7 cellular contexts compared by ENCODE assay signal in genomic region chr19:10241826-10242449, GRCh38. TPM values are rescaled to one million over a fixed set of nuclear protein-coding genes. Genes with fewer than 3 reads are reported as not detected.
DNase-seq lines count a peak whose midpoint lies in the region; ATAC-seq, FAIRE-seq and TF ChIP-seq lines count a peak whose summit lies in the region.
"Not testable (repeated sequence)": the region's sequence is repeated elsewhere in the genome, so short reads cannot be mapped to it uniquely, and the experiment has no call there.

No MANE protein-coding gene starts in this region.

- intact Hi-C loops in Calu3 (cut with micrococcal nuclease; ENCODE audit: unreplicated experiment); HCT116 (cut with micrococcal nuclease); OCI-LY7 (cut with micrococcal nuclease; ENCODE audit: unreplicated experiment); GM12878 (cut with micrococcal nuclease; ENCODE audit: unreplicated experiment): not testable (repeated sequence)

- RAD21 ChIA-PET in HCT116 (lab: Charles Lee; ENCODE audit: low non-redundant PET in 1 of 2, low total read pairs in 2 of 2, uncharacterized antibody in 2 of 2, unreplicated experiment in 2 of 2) (interaction anchor here in 1 of 2 experiments (0.7 kb wide), 1 partner anchor 15 kb away, joined by 3 read pairs; no protein-coding TSS in a partner anchor), GM12878 (lab: Charles Lee; ENCODE audit: unreplicated experiment) (interaction anchor here (1.0 to 2.5 kb wide), 4 partner anchors 8 to 138 kb away, joined by 3 to 9 read pairs (median 4); no protein-coding TSS in a partner anchor)

- not testable (repeated sequence) for H3K36me3 ChIP-seq in HCT116 (ENCODE audit: control insufficient read depth in 1 of 2, insufficient read depth in 2 of 2, low read length in 2 of 2); MG63; OCI-LY7 (ENCODE audit: insufficient read depth, low read length); GM12878 (ENCODE audit: control insufficient read depth in 2 of 2, insufficient read depth in 2 of 2, low read length in 1 of 2)

- not testable (repeated sequence) for BruUV-seq in Calu3 (replicated peaks; lab: Mats Ljungman, UMichigan); HCT116 (replicated peaks; lab: Mats Ljungman, UMichigan); GM12878 (replicated peaks; lab: Mats Ljungman, UMichigan)
- BruUV-seq in OCI-LY7 (replicated peaks; lab: Mats Ljungman, UMichigan) = TSS peak; percentile 86

- POLR2A ChIA-PET in A549 (lab: Yijun Ruan, JAX) = not testable (repeated sequence)
- POLR2A ChIA-PET in HCT116 (lab: Charles Lee) = interaction anchor here (0.6 kb wide), 1 partner anchor 190 kb away, joined by 6 read pairs; no protein-coding TSS in a partner anchor
- POLR2A ChIA-PET in OCI-LY7 (lab: Charles Lee) = interaction anchor here (0.6 to 2.5 kb wide), 7 partner anchors 8 to 170 kb away, joined by 3 to 14 read pairs (median 4); no protein-coding TSS in a partner anchor
- POLR2A ChIA-PET in GM12878 (lab: Charles Lee) = interaction anchor here (1.4 to 3.4 kb wide), 3 partner anchors 10 to 139 kb away, joined by 3 to 13 read pairs (median 10); partner anchors contain the start of gene S1PR2

- H3K27ac Mint-ChIP-seq in Calu3 (ENCODE audit: unreplicated experiment) = not testable (repeated sequence)

- not testable (repeated sequence) for H4K20me1 ChIP-seq in HCT116 (ENCODE audit: insufficient read depth); OCI-LY7 (ENCODE audit: insufficient read depth, low read length); GM12878 (ENCODE audit: control insufficient read depth, insufficient read depth)

- not testable (repeated sequence) for H3K79me2 ChIP-seq in HCT116 (ENCODE audit: insufficient read depth, low read length); OCI-LY7 (ENCODE audit: insufficient read depth, low read depth, low read length); GM12878 (ENCODE audit: control insufficient read depth, insufficient read depth, low read length)

- DNase-seq in A549 (ENCODE audit: low read depth in 1 of 2, low spot score in 1 of 2); HCT116 (ENCODE audit: low read depth, low spot score); OCI-LY7 (ENCODE audit: low spot score); GM12878 (ENCODE audit: low read depth, low spot score): not testable (repeated sequence)
- DNase-seq in Calu3 (peak; percentile 7), MG63 (peak; percentile 41)

- H3K9me2 ChIP-seq in HCT116 (ENCODE audit: insufficient read depth); OCI-LY7 (ENCODE audit: insufficient read depth, low read length): not testable (repeated sequence)

- whole genome bisulfite sequencing in A549 (ENCODE audit: missing lambda C conversion rate) = 73% methylated on average over 11 of the region's 11 CpGs
- 66% methylated on average over 11 of the region's 11 CpGs for WGBS in GM12878 (ENCODE audit: insufficient coverage, insufficient replicate concordance, low lambda C conversion rate, missing lambda C conversion rate)

- CTCF ChIA-PET in A549 (lab: Yijun Ruan, JAX); Calu3 (lab: Charles Lee); HCT116 (lab: Charles Lee); OCI-LY7 (lab: Charles Lee; ENCODE audit: unreplicated experiment): not testable (repeated sequence)
- CTCF ChIA-PET in GM12878 (lab: Yijun Ruan, JAX) = interaction anchor here (1.0 to 1.5 kb wide), 3 partner anchors 8 to 139 kb away, joined by 4 to 5 read pairs (median 5); partner anchors contain the start of gene ANGPTL6

- not testable (repeated sequence) for H3K9me3 Mint-ChIP-seq in Calu3 (ENCODE audit: low read depth, unreplicated experiment)

- TF ChIP-seq EP300 in A549 (IDR thresholded peaks at IDR 0.05); GM12878 (IDR thresholded peaks at IDR 0.05; ENCODE audit: borderline replicate concordance in 1 of 2, control insufficient read depth in 1 of 2, low read depth in 2 of 2, low read length in 2 of 2): not testable (repeated sequence)

- H3K27me3 Mint-ChIP-seq in Calu3 (ENCODE audit: unreplicated experiment) = not testable (repeated sequence)

- H3K27ac ChIP-seq in A549; HCT116 (ENCODE audit: low read depth, low read length); GM12878 (ENCODE audit: control insufficient read depth, insufficient read depth): not testable (repeated sequence)
- H3K27ac ChIP-seq in OCI-LY7 (ENCODE audit: low read depth, low read length, poor library complexity, severe bottlenecking) = peak overlapping the region; percentile 95

- H3K4me1 Mint-ChIP-seq in Calu3 (ENCODE audit: low read depth, unreplicated experiment) = not testable (repeated sequence)

- not testable (repeated sequence) for H3K4me2 ChIP-seq in A549
- H3K4me2 ChIP-seq in HCT116 (ENCODE audit: low read length) (peak overlapping the region; percentile 47), OCI-LY7 (ENCODE audit: low read length) (peak overlapping the region; percentile 88), GM12878 (ENCODE audit: control insufficient read depth, insufficient read depth) (peak overlapping the region; percentile 43; the same call in 1 of the 2 replicates)

- H3K36me3 Mint-ChIP-seq in Calu3 (ENCODE audit: insufficient read depth, unreplicated experiment) = not testable (repeated sequence)

- in situ Hi-C loops in GM12878 (cut with MboI) = loop anchor here (25.0 kb wide), 1 partner anchor 1105 kb away; the partner anchor contains the start of genes OR7G3 and ZNF317

- SMC1A ChIA-PET in GM12878 (lab: Charles Lee; ENCODE audit: uncharacterized antibody, unreplicated experiment) = interaction anchor here (1.0 to 2.0 kb wide), 3 partner anchors 10 to 139 kb away, joined by 3 to 8 read pairs (median 3); partner anchors contain the start of genes ANGPTL6 and MRPL4

- TF ChIP-seq RAD21 in A549 (conservative IDR thresholded peaks at IDR 0.05 in 1 of 2, IDR thresholded peaks at IDR 0.05 in 1 of 2); HCT116 (IDR thresholded peaks at IDR 0.05; ENCODE audit: low read depth); GM12878 (IDR thresholded peaks at IDR 0.05; ENCODE audit: insufficient read depth, low read depth, low read length): not testable (repeated sequence)

- H2AFZ ChIP-seq in HCT116 (ENCODE audit: low read depth, low read length, poor library complexity, severe bottlenecking); OCI-LY7 (ENCODE audit: low read length); GM12878 (ENCODE audit: control insufficient read depth, low read depth, low read length): not testable (repeated sequence)

- H3K4me3 Mint-ChIP-seq in Calu3 (ENCODE audit: low read depth, unreplicated experiment) = not testable (repeated sequence)

- FAIRE-seq in A549 (lab: Jason Lieb, UNC); GM12878 (lab: Jason Lieb, UNC): not testable (repeated sequence)

- not testable (repeated sequence) for H3K4me3 ChIP-seq in A549, MG63, GM12878
- H3K4me3 ChIP-seq in HCT116 (replicated peaks in 1 of 2; ENCODE audit: low read depth in 1 of 2, low read length in 2 of 2) (0 out of 4 replicates have a peak overlapping the region, but pooled peaks of 1 of the 2 experiments have one; percentile 0), OCI-LY7 (ENCODE audit: low read depth, low read length, poor library complexity, severe bottlenecking) (peak overlapping the region; percentile 58)

- TF ChIP-seq CTCF in A549 (IDR thresholded peaks at IDR 0.05); Calu3 (IDR thresholded peaks at IDR 0.05; ENCODE audit: unreplicated experiment); HCT116 (IDR thresholded peaks at IDR 0.05 in 2 of 3, conservative IDR thresholded peaks at IDR 0.05 in 1 of 3; ENCODE audit: borderline replicate concordance in 1 of 3, insufficient read depth in 1 of 3, low read depth in 2 of 3, low read length in 2 of 3); OCI-LY7 (conservative IDR thresholded peaks at IDR 0.05; ENCODE audit: low read length); GM12878 (IDR thresholded peaks at IDR 0.05 in 2 of 3, conservative IDR thresholded peaks at IDR 0.05 in 1 of 3; ENCODE audit: control insufficient read depth in 2 of 3, extremely low read depth in 1 of 3, insufficient read depth in 1 of 3, low read depth in 3 of 3, low read length in 3 of 3): not testable (repeated sequence)

- not testable (repeated sequence) for ATAC-seq in A549, GM12878
- ATAC-seq in HCT116 = peak; percentile 60

- not testable (repeated sequence) for H3K9me3 ChIP-seq in A549; HCT116 (ENCODE audit: control insufficient read depth in 1 of 2, insufficient read depth in 1 of 2, low read depth in 1 of 2, low read length in 2 of 2); MG63; OCI-LY7 (ENCODE audit: low read length); GM12878 (replicated peaks; ENCODE audit: control insufficient read depth, insufficient read depth, low read length)

- TF ChIP-seq POLR2A in A549 (IDR thresholded peaks at IDR 0.05; ENCODE audit: low read length); HCT116 (IDR thresholded peaks at IDR 0.05; ENCODE audit: borderline replicate concordance, extremely low read depth, insufficient read depth, insufficient read length); GM12878 (IDR thresholded peaks at IDR 0.05; ENCODE audit: low read depth, low read length): not testable (repeated sequence)
- 0 out of 2 replicates have a peak, but pooled peaks have one; percentile 39 for TF ChIP-seq POLR2A in Raji (IDR thresholded peaks at IDR 0.05; ENCODE audit: insufficient read depth, low read depth, low read length)

- H3K27me3 ChIP-seq in HCT116 (ENCODE audit: insufficient read depth, low read length); MG63; GM12878 (replicated peaks in 1 of 2; ENCODE audit: control insufficient read depth in 2 of 2, insufficient read depth in 2 of 2, low read length in 1 of 2): not testable (repeated sequence)

- H3K9ac ChIP-seq in HCT116 (ENCODE audit: low read length); GM12878 (ENCODE audit: control insufficient read depth, insufficient read depth, low read length): not testable (repeated sequence)

- peaks cover 11% of the 10 kb centered on the region; the same call in 1 of the 3 replicates for H3K4me1 ChIP-seq in A549
- peaks cover 30 to 49% of the 10 kb centered on the region in 2 experiments for H3K4me1 ChIP-seq in HCT116 (ENCODE audit: control insufficient read depth in 1 of 2, insufficient read depth in 2 of 2, low read length in 2 of 2)
- peaks cover 98% of the 10 kb centered on the region for H3K4me1 ChIP-seq in OCI-LY7 (ENCODE audit: insufficient read depth, low read length, poor library complexity, severe bottlenecking)
- H3K4me1 ChIP-seq in GM12878 (ENCODE audit: control insufficient read depth, insufficient read depth, low read length) = peaks cover 64% of the 10 kb centered on the region

RNA-seq across cellular contexts. Expression of gene MRPL4, which starts 10.1 kb away (rescaled TPM):
- polyA plus RNA-seq in A549 (2011; rRNA removed) (25.9 and 26.4 TPM in 2 replicates), A549 (2017; fragmentation: RNase III; extraction: RNeasy Plus Mini Kit Qiagen cat#74134 plus additional on column Dnase treatment) (51.4 to 52.2 TPM (median 51.8 TPM) in 3 replicates), GM12878 (2011; rRNA removed) (16.6 and 56.2 TPM in 2 replicates), GM12878 (2014; fragmentation: Illumina TruSeq; extraction: Trizol) (9.5 and 44.4 TPM in 2 replicates), GM12878 (2014; fragmentation: Nextera tagmentation; extraction: Ambion mirVana) (1 to 10 TPM in 1 of 2 experiments, under 1 TPM in 1; 0.79 to 5.8 TPM), GM12878 (2014; rRNA removed) (174 and 217 TPM in 2 replicates), GM12878 (2016; fragmentation: Nextera tagmentation; extraction: Ambion mirVana) (100 to 1,000 TPM; 183 to 186 TPM)
- polyA plus RNA-seq in A549 (2012; cell fraction: cytosol; rRNA removed) = 155 and 187 TPM in 2 replicates
- 156 and 201 TPM in 2 replicates for polyA plus RNA-seq in A549 (2012; cell fraction: nucleus; rRNA removed)
- polyA minus RNA-seq in A549 (2011; rRNA and poly(A)+ RNA removed) = 15.7 and 18.3 TPM in 2 replicates
- total RNA-seq in Calu3 (2022) (59.2 and 60.4 TPM in 2 replicates), HCT116 (2021; ENCODE audit: unreplicated experiment) (146 TPM), OCI-LY7 (2022) (132 and 155 TPM in 2 replicates), GM12878 (2014; rRNA removed) (196 and 221 TPM in 2 replicates), GM12878 (2014; rRNA removed; fragmentation: Illumina TruSeq; extraction: Trizol) (36.4 and 44.4 TPM in 2 replicates), GM12878 (2021) (162 and 169 TPM in 2 replicates)
- 138 and 148 TPM in 2 replicates for polyA plus RNA-seq in HCT116 (2012)
- total RNA-seq in MG63 (2014; rRNA removed; shearing (Covaris generic); ENCODE audit: low replicate concordance) = 188 and 218 TPM in 2 replicates
- total RNA-seq in OCI-LY7 (2014; rRNA removed; shearing (Covaris generic)) = 134 and 148 TPM in 2 replicates
- total RNA-seq in GM12878 (2013; cell fraction: nucleolus; rRNA removed) = 37.1 and 41.1 TPM in 2 replicates
- polyA plus RNA-seq in GM12878 (2011; ENCODE audit: low read depth) = 22.8 TPM
- polyA plus RNA-seq in GM12878 (2011; cell fraction: cytosol; rRNA removed) = 127 and 134 TPM in 2 replicates
- polyA plus RNA-seq in GM12878 (2011; cell fraction: nucleus; rRNA removed) = 148 and 198 TPM in 2 replicates
- 88.5 and 90.8 TPM in 2 replicates for polyA plus RNA-seq in GM12878 (2012)
- 19.6 and 29.7 TPM in 2 replicates for polyA minus RNA-seq in GM12878 (2011; rRNA and poly(A)+ RNA removed)
- polyA minus RNA-seq in GM12878 (2011; cell fraction: cytosol; rRNA and poly(A)+ RNA removed) = 24.2 and 28.3 TPM in 2 replicates
- polyA minus RNA-seq in GM12878 (2011; cell fraction: nucleus; rRNA and poly(A)+ RNA removed) = 20.2 and 32.4 TPM in 2 replicates

RNA-seq across cellular contexts. Expression of gene S1PR2, which starts 10.8 kb away (rescaled TPM):
- polyA plus RNA-seq in A549 (2011; rRNA removed) (0.72 and 0.85 TPM in 2 replicates), A549 (2017; fragmentation: RNase III; extraction: RNeasy Plus Mini Kit Qiagen cat#74134 plus additional on column Dnase treatment) (0.87 to 0.96 TPM (median 0.93 TPM) in 3 replicates), GM12878 (2011; rRNA removed) (14.4 and 26.8 TPM in 2 replicates), GM12878 (2014; fragmentation: Illumina TruSeq; extraction: Trizol) (6.3 and 7.1 TPM in 2 replicates), GM12878 (2014; fragmentation: Nextera tagmentation; extraction: Ambion mirVana) (1 to 10 TPM; 4.9 to 9.6 TPM), GM12878 (2014; rRNA removed) (9.9 and 10.9 TPM in 2 replicates), GM12878 (2016; fragmentation: Nextera tagmentation; extraction: Ambion mirVana) (10 to 100 TPM; 18.6 to 20.6 TPM)
- 0.86 and 1.5 TPM in 2 replicates for polyA plus RNA-seq in A549 (2012; cell fraction: cytosol; rRNA removed)
- polyA plus RNA-seq in A549 (2012; cell fraction: nucleus; rRNA removed) = 0.95 and 1.4 TPM in 2 replicates
- 2.2 and 2.8 TPM in 2 replicates for polyA minus RNA-seq in A549 (2011; rRNA and poly(A)+ RNA removed)
- total RNA-seq in Calu3 (2022) (4.8 and 5.3 TPM in 2 replicates), HCT116 (2021; ENCODE audit: unreplicated experiment) (6.1 TPM), OCI-LY7 (2022) (51.6 and 64.5 TPM in 2 replicates), GM12878 (2014; rRNA removed) (13.0 and 13.3 TPM in 2 replicates), GM12878 (2014; rRNA removed; fragmentation: Illumina TruSeq; extraction: Trizol) (9.3 and 9.8 TPM in 2 replicates), GM12878 (2021) (19.1 and 19.6 TPM in 2 replicates)
- 3.8 and 3.9 TPM in 2 replicates for polyA plus RNA-seq in HCT116 (2012)
- total RNA-seq in MG63 (2014; rRNA removed; shearing (Covaris generic); ENCODE audit: low replicate concordance) = 14.0 and 14.6 TPM in 2 replicates
- total RNA-seq in OCI-LY7 (2014; rRNA removed; shearing (Covaris generic)) = 27.0 and 27.8 TPM in 2 replicates
- total RNA-seq in GM12878 (2013; cell fraction: nucleolus; rRNA removed) = 47.7 and 53.8 TPM in 2 replicates
- polyA plus RNA-seq in GM12878 (2011; ENCODE audit: low read depth) = 8.8 TPM
- 39.3 and 44.0 TPM in 2 replicates for polyA plus RNA-seq in GM12878 (2011; cell fraction: cytosol; rRNA removed)
- polyA plus RNA-seq in GM12878 (2011; cell fraction: nucleus; rRNA removed) = 20.3 and 21.5 TPM in 2 replicates
- polyA plus RNA-seq in GM12878 (2012) = 12.5 and 18.2 TPM in 2 replicates
- polyA minus RNA-seq in GM12878 (2011; rRNA and poly(A)+ RNA removed) = 79.8 and 118 TPM in 2 replicates
- polyA minus RNA-seq in GM12878 (2011; cell fraction: cytosol; rRNA and poly(A)+ RNA removed) = 38.6 and 43.2 TPM in 2 replicates
- polyA minus RNA-seq in GM12878 (2011; cell fraction: nucleus; rRNA and poly(A)+ RNA removed) = 11.7 and 20.7 TPM in 2 replicates

RNA-seq across cellular contexts. Expression of gene ICAM1, which starts 29.0 kb away (rescaled TPM):
- polyA plus RNA-seq in A549 (2011; rRNA removed) (1.4 and 3.5 TPM in 2 replicates), A549 (2017; fragmentation: RNase III; extraction: RNeasy Plus Mini Kit Qiagen cat#74134 plus additional on column Dnase treatment) (1.2 to 2.6 TPM (median 1.5 TPM) in 3 replicates), GM12878 (2011; rRNA removed) (46.8 and 115 TPM in 2 replicates), GM12878 (2014; fragmentation: Illumina TruSeq; extraction: Trizol) (61.9 and 67.8 TPM in 2 replicates), GM12878 (2014; fragmentation: Nextera tagmentation; extraction: Ambion mirVana) (10 to 100 TPM in 1 of 2 experiments, 1 to 10 TPM in 1; 7.6 to 14.8 TPM), GM12878 (2014; rRNA removed) (67.9 and 74.4 TPM in 2 replicates), GM12878 (2016; fragmentation: Nextera tagmentation; extraction: Ambion mirVana) (10 to 100 TPM; 35.0 to 41.9 TPM)
- 0.40 and 0.66 TPM in 2 replicates for polyA plus RNA-seq in A549 (2012; cell fraction: cytosol; rRNA removed)
- polyA plus RNA-seq in A549 (2012; cell fraction: nucleus; rRNA removed) = 1.3 TPM in 2 replicates
- 2.1 and 4.4 TPM in 2 replicates for polyA minus RNA-seq in A549 (2011; rRNA and poly(A)+ RNA removed)
- total RNA-seq in Calu3 (2022) (91.0 and 147 TPM in 2 replicates), HCT116 (2021; ENCODE audit: unreplicated experiment) (5.0 TPM), OCI-LY7 (2022) (13.4 and 13.5 TPM in 2 replicates), GM12878 (2014; rRNA removed) (72.9 and 77.7 TPM in 2 replicates), GM12878 (2014; rRNA removed; fragmentation: Illumina TruSeq; extraction: Trizol) (49.4 and 52.6 TPM in 2 replicates), GM12878 (2021) (69.7 and 71.0 TPM in 2 replicates)
- polyA plus RNA-seq in HCT116 (2012) = 4.9 and 5.8 TPM in 2 replicates
- 3.8 and 5.1 TPM in 2 replicates for total RNA-seq in MG63 (2014; rRNA removed; shearing (Covaris generic); ENCODE audit: low replicate concordance)
- 12.0 and 15.8 TPM in 2 replicates for total RNA-seq in OCI-LY7 (2014; rRNA removed; shearing (Covaris generic))
- total RNA-seq in GM12878 (2013; cell fraction: nucleolus; rRNA removed) = 288 and 334 TPM in 2 replicates
- polyA plus RNA-seq in GM12878 (2011; ENCODE audit: low read depth) = 37.5 TPM
- polyA plus RNA-seq in GM12878 (2011; cell fraction: cytosol; rRNA removed) = 121 and 131 TPM in 2 replicates
- 126 and 136 TPM in 2 replicates for polyA plus RNA-seq in GM12878 (2011; cell fraction: nucleus; rRNA removed)
- 53.2 and 69.6 TPM in 2 replicates for polyA plus RNA-seq in GM12878 (2012)
- polyA minus RNA-seq in GM12878 (2011; rRNA and poly(A)+ RNA removed) = 120 and 140 TPM in 2 replicates
- 62.1 and 69.0 TPM in 2 replicates for polyA minus RNA-seq in GM12878 (2011; cell fraction: cytosol; rRNA and poly(A)+ RNA removed)
- 62.3 and 89.7 TPM in 2 replicates for polyA minus RNA-seq in GM12878 (2011; cell fraction: nucleus; rRNA and poly(A)+ RNA removed)

RNA-seq across cellular contexts. Expression of gene ICAM4, which starts 44.8 kb away (rescaled TPM):
- not detected in 2 replicates for polyA plus RNA-seq in A549 (2011; rRNA removed)
- not detected in 2 replicates for polyA plus RNA-seq in A549 (2012; cell fraction: cytosol; rRNA removed)
- polyA plus RNA-seq in A549 (2012; cell fraction: nucleus; rRNA removed) = 0.04 TPM in 1 of 2 replicates, not detected in the other
- not detected in 3 replicates for polyA plus RNA-seq in A549 (2017; fragmentation: RNase III; extraction: RNeasy Plus Mini Kit Qiagen cat#74134 plus additional on column Dnase treatment)
- not detected in 2 replicates for polyA minus RNA-seq in A549 (2011; rRNA and poly(A)+ RNA removed)
- total RNA-seq in Calu3 (2022) = 1.6 and 1.7 TPM in 2 replicates
- total RNA-seq in HCT116 (2021; ENCODE audit: unreplicated experiment) = not detected
- not detected in 2 replicates for polyA plus RNA-seq in HCT116 (2012)
- not detected in 2 replicates for total RNA-seq in MG63 (2014; rRNA removed; shearing (Covaris generic); ENCODE audit: low replicate concordance)
- total RNA-seq in OCI-LY7 (2014; rRNA removed; shearing (Covaris generic)) = not detected in 2 replicates
- 0.38 and 0.53 TPM in 2 replicates for total RNA-seq in OCI-LY7 (2022)
- total RNA-seq in GM12878 (2013; cell fraction: nucleolus; rRNA removed) = 2.8 and 3.6 TPM in 2 replicates
- total RNA-seq in GM12878 (2014; rRNA removed) = 2.4 and 3.0 TPM in 2 replicates
- total RNA-seq in GM12878 (2014; rRNA removed; fragmentation: Illumina TruSeq; extraction: Trizol) = 1.2 and 1.3 TPM in 2 replicates
- 2.1 and 2.6 TPM in 2 replicates for total RNA-seq in GM12878 (2021)
- polyA plus RNA-seq in GM12878 (2011; ENCODE audit: low read depth) = 0.80 TPM
- 0.20 and 0.31 TPM in 2 replicates for polyA plus RNA-seq in GM12878 (2011; rRNA removed)
- polyA plus RNA-seq in GM12878 (2011; cell fraction: cytosol; rRNA removed) = 0.48 and 0.79 TPM in 2 replicates
- polyA plus RNA-seq in GM12878 (2011; cell fraction: nucleus; rRNA removed) = 0.72 and 0.75 TPM in 2 replicates
- 1.4 and 1.9 TPM in 2 replicates for polyA plus RNA-seq in GM12878 (2012)
- polyA plus RNA-seq in GM12878 (2014; fragmentation: Illumina TruSeq; extraction: Trizol) = 0.29 and 0.63 TPM in 2 replicates
- under 1 TPM; 0.69 to 0.72 TPM for polyA plus RNA-seq in GM12878 (2014; fragmentation: Nextera tagmentation; extraction: Ambion mirVana)
- 3.0 and 3.4 TPM in 2 replicates for polyA plus RNA-seq in GM12878 (2014; rRNA removed)
- polyA plus RNA-seq in GM12878 (2016; fragmentation: Nextera tagmentation; extraction: Ambion mirVana) = 1 to 10 TPM; 4.1 to 5.1 TPM
- 0.51 and 1.3 TPM in 2 replicates for polyA minus RNA-seq in GM12878 (2011; rRNA and poly(A)+ RNA removed)
- polyA minus RNA-seq in GM12878 (2011; cell fraction: cytosol; rRNA and poly(A)+ RNA removed) = not detected in 2 replicates
- 2.3 and 3.5 TPM in 2 replicates for polyA minus RNA-seq in GM12878 (2011; cell fraction: nucleus; rRNA and poly(A)+ RNA removed)

RNA-seq across cellular contexts. Expression of gene DNMT1, which starts 47.2 kb away (rescaled TPM):
- 85.2 and 86.2 TPM in 2 replicates for polyA plus RNA-seq in A549 (2011; rRNA removed)
- polyA plus RNA-seq in A549 (2012; cell fraction: cytosol; rRNA removed) = 71.1 and 74.6 TPM in 2 replicates
- 248 and 288 TPM in 2 replicates for polyA plus RNA-seq in A549 (2012; cell fraction: nucleus; rRNA removed)
- polyA plus RNA-seq in A549 (2017; fragmentation: RNase III; extraction: RNeasy Plus Mini Kit Qiagen cat#74134 plus additional on column Dnase treatment) = 85.2 to 90.5 TPM (median 86.3 TPM) in 3 replicates
- 61.2 and 93.2 TPM in 2 replicates for polyA minus RNA-seq in A549 (2011; rRNA and poly(A)+ RNA removed)
- total RNA-seq in Calu3 (2022) = 133 and 139 TPM in 2 replicates
- total RNA-seq in HCT116 (2021; ENCODE audit: unreplicated experiment) = 235 TPM
- 110 and 112 TPM in 2 replicates for polyA plus RNA-seq in HCT116 (2012)
- total RNA-seq in MG63 (2014; rRNA removed; shearing (Covaris generic); ENCODE audit: low replicate concordance) = 73.4 and 138 TPM in 2 replicates
- total RNA-seq in OCI-LY7 (2014; rRNA removed; shearing (Covaris generic)) = 329 and 365 TPM in 2 replicates
- total RNA-seq in OCI-LY7 (2022) = 680 and 699 TPM in 2 replicates
- total RNA-seq in GM12878 (2013; cell fraction: nucleolus; rRNA removed) = 263 and 295 TPM in 2 replicates
- total RNA-seq in GM12878 (2014; rRNA removed) = 87.7 and 114 TPM in 2 replicates
- total RNA-seq in GM12878 (2014; rRNA removed; fragmentation: Illumina TruSeq; extraction: Trizol) = 67.2 and 70.0 TPM in 2 replicates
- 221 and 238 TPM in 2 replicates for total RNA-seq in GM12878 (2021)
- polyA plus RNA-seq in GM12878 (2011; ENCODE audit: low read depth) = 71.5 TPM
- polyA plus RNA-seq in GM12878 (2011; rRNA removed) = 100 and 130 TPM in 2 replicates
- polyA plus RNA-seq in GM12878 (2011; cell fraction: cytosol; rRNA removed) = 75.3 and 81.4 TPM in 2 replicates
- 356 and 514 TPM in 2 replicates for polyA plus RNA-seq in GM12878 (2011; cell fraction: nucleus; rRNA removed)
- 113 and 151 TPM in 2 replicates for polyA plus RNA-seq in GM12878 (2012)
- 132 and 137 TPM in 2 replicates for polyA plus RNA-seq in GM12878 (2014; fragmentation: Illumina TruSeq; extraction: Trizol)
- 100 to 1,000 TPM; 128 to 149 TPM for polyA plus RNA-seq in GM12878 (2014; fragmentation: Nextera tagmentation; extraction: Ambion mirVana)
- polyA plus RNA-seq in GM12878 (2014; rRNA removed) = 107 and 126 TPM in 2 replicates
- 100 to 1,000 TPM; 280 to 290 TPM for polyA plus RNA-seq in GM12878 (2016; fragmentation: Nextera tagmentation; extraction: Ambion mirVana)
- 105 and 125 TPM in 2 replicates for polyA minus RNA-seq in GM12878 (2011; rRNA and poly(A)+ RNA removed)
- 67.9 and 73.8 TPM in 2 replicates for polyA minus RNA-seq in GM12878 (2011; cell fraction: cytosol; rRNA and poly(A)+ RNA removed)
- polyA minus RNA-seq in GM12878 (2011; cell fraction: nucleus; rRNA and poly(A)+ RNA removed) = 91.4 and 160 TPM in 2 replicates
